Comparison of ENCODE assay signal across 1 cellular context in the genomic region with DNA sequence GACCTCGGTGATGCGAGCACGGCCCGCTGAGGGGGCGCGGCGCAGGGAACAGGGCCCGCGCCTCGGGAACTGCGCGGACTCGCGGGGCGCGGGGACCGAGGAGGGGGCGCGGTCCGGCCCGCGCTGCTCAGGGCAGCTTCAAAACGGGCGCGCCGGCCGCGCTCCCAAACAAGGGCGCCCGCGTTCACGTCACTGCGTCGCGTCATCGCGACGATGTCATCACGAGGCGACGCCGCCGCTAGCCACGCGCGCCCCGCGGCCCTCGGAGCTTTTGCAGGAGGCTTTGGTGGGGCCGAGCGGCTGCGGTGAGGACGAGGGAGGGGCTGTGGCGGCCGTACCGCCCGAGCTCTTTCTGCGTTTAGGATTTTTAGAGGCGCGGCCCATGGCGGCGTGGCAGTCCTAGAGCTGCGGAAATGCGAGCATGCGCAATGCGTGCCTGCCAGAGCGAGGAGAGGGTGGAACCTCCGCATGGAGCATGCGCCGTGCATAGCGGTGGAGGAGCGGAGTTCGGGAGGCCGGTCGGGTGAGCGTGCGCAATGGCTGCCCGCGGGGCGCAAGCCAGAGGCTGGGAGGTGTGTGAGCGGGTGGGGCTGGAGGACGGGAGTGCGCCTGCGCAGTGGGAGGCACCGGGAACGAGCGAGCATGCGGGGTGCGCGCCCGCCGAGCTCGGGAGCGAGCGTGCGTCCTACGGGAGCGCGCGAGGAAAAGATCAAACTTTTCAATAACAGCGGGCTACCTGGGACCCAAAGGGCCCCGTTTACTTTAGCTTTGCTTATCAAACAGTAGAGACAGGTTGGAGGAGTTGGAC.
TF ChIP-seq lines count a peak whose summit lies in the region.

A gene with protein sequence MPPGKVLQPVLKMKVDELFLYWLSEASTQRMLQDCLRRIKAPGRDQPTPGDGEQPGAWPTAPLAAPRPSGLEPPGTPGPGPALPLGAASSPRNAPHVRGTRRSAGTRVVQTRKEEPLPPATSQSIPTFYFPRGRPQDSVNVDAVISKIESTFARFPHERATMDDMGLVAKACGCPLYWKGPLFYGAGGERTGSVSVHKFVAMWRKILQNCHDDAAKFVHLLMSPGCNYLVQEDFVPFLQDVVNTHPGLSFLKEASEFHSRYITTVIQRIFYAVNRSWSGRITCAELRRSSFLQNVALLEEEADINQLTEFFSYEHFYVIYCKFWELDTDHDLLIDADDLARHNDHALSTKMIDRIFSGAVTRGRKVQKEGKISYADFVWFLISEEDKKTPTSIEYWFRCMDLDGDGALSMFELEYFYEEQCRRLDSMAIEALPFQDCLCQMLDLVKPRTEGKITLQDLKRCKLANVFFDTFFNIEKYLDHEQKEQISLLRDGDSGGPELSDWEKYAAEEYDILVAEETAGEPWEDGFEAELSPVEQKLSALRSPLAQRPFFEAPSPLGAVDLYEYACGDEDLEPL (minus strand): TSS at position 140 of the 808 bp plus-strand sequence. CDS start 216 bp downstream, outside the sequence.

TF ChIP-seq in HepG2, 621 proteins besides CTCF, POLR2A, EP300 and RAD21 (continued from another document and continues in another):
- TF ChIP-seq, protein P1, sequence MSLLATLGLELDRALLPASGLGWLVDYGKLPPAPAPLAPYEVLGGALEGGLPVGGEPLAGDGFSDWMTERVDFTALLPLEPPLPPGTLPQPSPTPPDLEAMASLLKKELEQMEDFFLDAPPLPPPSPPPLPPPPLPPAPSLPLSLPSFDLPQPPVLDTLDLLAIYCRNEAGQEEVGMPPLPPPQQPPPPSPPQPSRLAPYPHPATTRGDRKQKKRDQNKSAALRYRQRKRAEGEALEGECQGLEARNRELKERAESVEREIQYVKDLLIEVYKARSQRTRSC (CRISPR knock-in tag; IDR thresholded peaks at IDR 0.05; ENCODE audit: low read depth): no peak
- no peak for TF ChIP-seq ZNF431 (CRISPR knock-in tag; IDR thresholded peaks at IDR 0.05; ENCODE audit: borderline replicate concordance, low read depth)
- peak; percentile 78 for TF ChIP-seq YY1 (IDR thresholded peaks at IDR 0.05; ENCODE audit: insufficient read depth, insufficient replicate concordance, low read depth, low read length)
- TF ChIP-seq KLF15 (CRISPR knock-in tag; IDR thresholded peaks at IDR 0.05; ENCODE audit: borderline replicate concordance): peak; percentile 81; the same call in 1 of the 2 replicates
- TF ChIP-seq RBM39 (IDR thresholded peaks at IDR 0.05; ENCODE audit: low read depth, low read length, poor library complexity, severe bottlenecking): no peak
- no peak for TF ChIP-seq NFE2 (CRISPR knock-in tag; IDR thresholded peaks at IDR 0.05)
- TF ChIP-seq CBX5 (CRISPR knock-in tag; IDR thresholded peaks at IDR 0.05; ENCODE audit: borderline replicate concordance): peak; percentile 53; the same call in 1 of the 2 replicates
- TF ChIP-seq, protein P2, sequence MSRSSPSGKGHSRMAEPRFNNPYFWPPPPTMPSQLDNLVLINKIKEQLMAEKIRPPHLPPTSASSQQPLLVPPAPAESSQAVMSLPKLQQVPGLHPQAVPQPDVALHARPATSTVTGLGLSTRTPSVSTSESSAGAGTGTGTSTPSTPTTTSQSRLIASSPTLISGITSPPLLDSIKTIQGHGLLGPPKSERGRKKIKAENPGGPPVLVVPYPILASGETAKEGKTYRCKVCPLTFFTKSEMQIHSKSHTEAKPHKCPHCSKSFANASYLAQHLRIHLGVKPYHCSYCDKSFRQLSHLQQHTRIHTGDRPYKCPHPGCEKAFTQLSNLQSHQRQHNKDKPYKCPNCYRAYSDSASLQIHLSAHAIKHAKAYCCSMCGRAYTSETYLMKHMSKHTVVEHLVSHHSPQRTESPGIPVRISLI (CRISPR knock-in tag; IDR thresholded peaks at IDR 0.05; ENCODE audit: borderline replicate concordance): no peak; the same call in 1 of the 2 replicates
- no peak for TF ChIP-seq ZNF180 (CRISPR knock-in tag; IDR thresholded peaks at IDR 0.05; ENCODE audit: borderline replicate concordance, low read depth)
- TF ChIP-seq FOSL2 (CRISPR knock-in tag; IDR thresholded peaks at IDR 0.05): peak; percentile 71
- TF ChIP-seq IKZF4 (CRISPR knock-in tag; IDR thresholded peaks at IDR 0.05; ENCODE audit: borderline replicate concordance, low read depth, not compliant biosample characterization): peak; percentile 81
- peak; percentile 70; the same call in 1 of the 2 replicates for TF ChIP-seq MAZ (IDR thresholded peaks at IDR 0.05; ENCODE audit: borderline replicate concordance, low read depth, low read length)
- peak; percentile 76 for TF ChIP-seq MAZ (CRISPR knock-in tag; IDR thresholded peaks at IDR 0.05; ENCODE audit: low read depth)
- TF ChIP-seq, protein P3, sequence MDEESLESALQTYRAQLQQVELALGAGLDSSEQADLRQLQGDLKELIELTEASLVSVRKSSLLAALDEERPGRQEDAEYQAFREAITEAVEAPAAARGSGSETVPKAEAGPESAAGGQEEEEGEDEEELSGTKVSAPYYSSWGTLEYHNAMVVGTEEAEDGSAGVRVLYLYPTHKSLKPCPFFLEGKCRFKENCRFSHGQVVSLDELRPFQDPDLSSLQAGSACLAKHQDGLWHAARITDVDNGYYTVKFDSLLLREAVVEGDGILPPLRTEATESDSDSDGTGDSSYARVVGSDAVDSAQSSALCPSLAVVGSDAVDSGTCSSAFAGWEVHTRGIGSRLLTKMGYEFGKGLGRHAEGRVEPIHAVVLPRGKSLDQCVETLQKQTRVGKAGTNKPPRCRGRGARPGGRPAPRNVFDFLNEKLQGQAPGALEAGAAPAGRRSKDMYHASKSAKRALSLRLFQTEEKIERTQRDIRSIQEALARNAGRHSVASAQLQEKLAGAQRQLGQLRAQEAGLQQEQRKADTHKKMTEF (CRISPR knock-in tag; IDR thresholded peaks at IDR 0.05): peak; percentile 95
- no peak; the same call in 1 of the 2 replicates for TF ChIP-seq TBX3 (IDR thresholded peaks at IDR 0.05; ENCODE audit: borderline replicate concordance)
- TF ChIP-seq ZNF432 (CRISPR knock-in tag; IDR thresholded peaks at IDR 0.05; ENCODE audit: borderline replicate concordance): no peak
- peak; percentile 46; the same call in 1 of the 2 replicates for TF ChIP-seq MTA1 (CRISPR knock-in tag; IDR thresholded peaks at IDR 0.05; ENCODE audit: borderline replicate concordance)
- TF ChIP-seq THAP11 (CRISPR knock-in tag; IDR thresholded peaks at IDR 0.05): peak; percentile 93
- TF ChIP-seq, protein P4, sequence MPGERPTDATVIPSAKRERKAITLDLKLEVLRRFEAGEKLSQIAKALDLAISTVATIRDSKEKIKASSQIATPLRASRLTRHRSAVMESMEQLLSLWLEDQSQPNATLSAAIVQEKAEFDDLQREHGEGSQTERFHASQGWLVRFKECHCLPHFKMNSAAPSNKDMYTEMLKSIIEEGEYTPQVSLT (CRISPR knock-in tag; IDR thresholded peaks at IDR 0.05; ENCODE audit: borderline replicate concordance, low read depth): no peak
- TF ChIP-seq HOXA7 (CRISPR knock-in tag; IDR thresholded peaks at IDR 0.05): no peak
- no peak for TF ChIP-seq ZSCAN29 (CRISPR knock-in tag; conservative IDR thresholded peaks at IDR 0.05)
- peak; percentile 58 for TF ChIP-seq MEIS2 (CRISPR knock-in tag; IDR thresholded peaks at IDR 0.05)
- TF ChIP-seq RFXANK (CRISPR knock-in tag; IDR thresholded peaks at IDR 0.05): no peak
- TF ChIP-seq, protein P5, sequence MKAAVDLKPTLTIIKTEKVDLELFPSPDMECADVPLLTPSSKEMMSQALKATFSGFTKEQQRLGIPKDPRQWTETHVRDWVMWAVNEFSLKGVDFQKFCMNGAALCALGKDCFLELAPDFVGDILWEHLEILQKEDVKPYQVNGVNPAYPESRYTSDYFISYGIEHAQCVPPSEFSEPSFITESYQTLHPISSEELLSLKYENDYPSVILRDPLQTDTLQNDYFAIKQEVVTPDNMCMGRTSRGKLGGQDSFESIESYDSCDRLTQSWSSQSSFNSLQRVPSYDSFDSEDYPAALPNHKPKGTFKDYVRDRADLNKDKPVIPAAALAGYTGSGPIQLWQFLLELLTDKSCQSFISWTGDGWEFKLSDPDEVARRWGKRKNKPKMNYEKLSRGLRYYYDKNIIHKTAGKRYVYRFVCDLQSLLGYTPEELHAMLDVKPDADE (CRISPR knock-in tag; IDR thresholded peaks at IDR 0.05): no peak; the same call in 1 of the 2 replicates
- TF ChIP-seq, protein P6, sequence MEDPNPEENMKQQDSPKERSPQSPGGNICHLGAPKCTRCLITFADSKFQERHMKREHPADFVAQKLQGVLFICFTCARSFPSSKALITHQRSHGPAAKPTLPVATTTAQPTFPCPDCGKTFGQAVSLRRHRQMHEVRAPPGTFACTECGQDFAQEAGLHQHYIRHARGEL (CRISPR knock-in tag; IDR thresholded peaks at IDR 0.05): no peak
- no peak for TF ChIP-seq FOXK2 (IDR thresholded peaks at IDR 0.05)
- no peak for TF ChIP-seq MZF1 (CRISPR knock-in tag; IDR thresholded peaks at IDR 0.05; ENCODE audit: borderline replicate concordance)
- 0 out of 2 replicates have a peak, but pooled peaks have one; percentile 57 for TF ChIP-seq DR1 (CRISPR knock-in tag; IDR thresholded peaks at IDR 0.05)
- TF ChIP-seq ZBTB7B (CRISPR knock-in tag; IDR thresholded peaks at IDR 0.05): no peak
- no peak for TF ChIP-seq POLR2AphosphoS2 (IDR thresholded peaks at IDR 0.05; ENCODE audit: low read depth, low read length)
- no peak for TF ChIP-seq RBAK (CRISPR knock-in tag; IDR thresholded peaks at IDR 0.05)
- TF ChIP-seq ZNF274 (CRISPR knock-in tag; IDR thresholded peaks at IDR 0.05): peak; percentile 94
- TF ChIP-seq, protein P7, sequence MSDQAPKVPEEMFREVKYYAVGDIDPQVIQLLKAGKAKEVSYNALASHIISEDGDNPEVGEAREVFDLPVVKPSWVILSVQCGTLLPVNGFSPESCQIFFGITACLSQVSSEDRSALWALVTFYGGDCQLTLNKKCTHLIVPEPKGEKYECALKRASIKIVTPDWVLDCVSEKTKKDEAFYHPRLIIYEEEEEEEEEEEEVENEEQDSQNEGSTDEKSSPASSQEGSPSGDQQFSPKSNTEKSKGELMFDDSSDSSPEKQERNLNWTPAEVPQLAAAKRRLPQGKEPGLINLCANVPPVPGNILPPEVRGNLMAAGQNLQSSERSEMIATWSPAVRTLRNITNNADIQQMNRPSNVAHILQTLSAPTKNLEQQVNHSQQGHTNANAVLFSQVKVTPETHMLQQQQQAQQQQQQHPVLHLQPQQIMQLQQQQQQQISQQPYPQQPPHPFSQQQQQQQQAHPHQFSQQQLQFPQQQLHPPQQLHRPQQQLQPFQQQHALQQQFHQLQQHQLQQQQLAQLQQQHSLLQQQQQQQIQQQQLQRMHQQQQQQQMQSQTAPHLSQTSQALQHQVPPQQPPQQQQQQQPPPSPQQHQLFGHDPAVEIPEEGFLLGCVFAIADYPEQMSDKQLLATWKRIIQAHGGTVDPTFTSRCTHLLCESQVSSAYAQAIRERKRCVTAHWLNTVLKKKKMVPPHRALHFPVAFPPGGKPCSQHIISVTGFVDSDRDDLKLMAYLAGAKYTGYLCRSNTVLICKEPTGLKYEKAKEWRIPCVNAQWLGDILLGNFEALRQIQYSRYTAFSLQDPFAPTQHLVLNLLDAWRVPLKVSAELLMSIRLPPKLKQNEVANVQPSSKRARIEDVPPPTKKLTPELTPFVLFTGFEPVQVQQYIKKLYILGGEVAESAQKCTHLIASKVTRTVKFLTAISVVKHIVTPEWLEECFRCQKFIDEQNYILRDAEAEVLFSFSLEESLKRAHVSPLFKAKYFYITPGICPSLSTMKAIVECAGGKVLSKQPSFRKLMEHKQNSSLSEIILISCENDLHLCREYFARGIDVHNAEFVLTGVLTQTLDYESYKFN (CRISPR knock-in tag; conservative IDR thresholded peaks at IDR 0.05): peak; percentile 59
- TF ChIP-seq NFIC (IDR thresholded peaks at IDR 0.05; ENCODE audit: low read length): no peak
- TF ChIP-seq ZNF260 (CRISPR knock-in tag; IDR thresholded peaks at IDR 0.05; ENCODE audit: borderline replicate concordance, low read depth): no peak
- TF ChIP-seq, protein P8, sequence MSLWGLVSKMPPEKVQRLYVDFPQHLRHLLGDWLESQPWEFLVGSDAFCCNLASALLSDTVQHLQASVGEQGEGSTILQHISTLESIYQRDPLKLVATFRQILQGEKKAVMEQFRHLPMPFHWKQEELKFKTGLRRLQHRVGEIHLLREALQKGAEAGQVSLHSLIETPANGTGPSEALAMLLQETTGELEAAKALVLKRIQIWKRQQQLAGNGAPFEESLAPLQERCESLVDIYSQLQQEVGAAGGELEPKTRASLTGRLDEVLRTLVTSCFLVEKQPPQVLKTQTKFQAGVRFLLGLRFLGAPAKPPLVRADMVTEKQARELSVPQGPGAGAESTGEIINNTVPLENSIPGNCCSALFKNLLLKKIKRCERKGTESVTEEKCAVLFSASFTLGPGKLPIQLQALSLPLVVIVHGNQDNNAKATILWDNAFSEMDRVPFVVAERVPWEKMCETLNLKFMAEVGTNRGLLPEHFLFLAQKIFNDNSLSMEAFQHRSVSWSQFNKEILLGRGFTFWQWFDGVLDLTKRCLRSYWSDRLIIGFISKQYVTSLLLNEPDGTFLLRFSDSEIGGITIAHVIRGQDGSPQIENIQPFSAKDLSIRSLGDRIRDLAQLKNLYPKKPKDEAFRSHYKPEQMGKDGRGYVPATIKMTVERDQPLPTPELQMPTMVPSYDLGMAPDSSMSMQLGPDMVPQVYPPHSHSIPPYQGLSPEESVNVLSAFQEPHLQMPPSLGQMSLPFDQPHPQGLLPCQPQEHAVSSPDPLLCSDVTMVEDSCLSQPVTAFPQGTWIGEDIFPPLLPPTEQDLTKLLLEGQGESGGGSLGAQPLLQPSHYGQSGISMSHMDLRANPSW (CRISPR knock-in tag; IDR thresholded peaks at IDR 0.05; ENCODE audit: borderline replicate concordance): peak; percentile 61; the same call in 1 of the 2 replicates
- peak; percentile 73 for TF ChIP-seq NKX3-1 (CRISPR knock-in tag; IDR thresholded peaks at IDR 0.05)
- no peak for TF ChIP-seq PHF21A (CRISPR knock-in tag; IDR thresholded peaks at IDR 0.05)
- TF ChIP-seq ZNF781 (CRISPR knock-in tag; IDR thresholded peaks at IDR 0.05; ENCODE audit: borderline replicate concordance, not compliant biosample characterization): peak; percentile 43
- TF ChIP-seq BCL6 (CRISPR knock-in tag; IDR thresholded peaks at IDR 0.05): no peak
- TF ChIP-seq, protein P9, sequence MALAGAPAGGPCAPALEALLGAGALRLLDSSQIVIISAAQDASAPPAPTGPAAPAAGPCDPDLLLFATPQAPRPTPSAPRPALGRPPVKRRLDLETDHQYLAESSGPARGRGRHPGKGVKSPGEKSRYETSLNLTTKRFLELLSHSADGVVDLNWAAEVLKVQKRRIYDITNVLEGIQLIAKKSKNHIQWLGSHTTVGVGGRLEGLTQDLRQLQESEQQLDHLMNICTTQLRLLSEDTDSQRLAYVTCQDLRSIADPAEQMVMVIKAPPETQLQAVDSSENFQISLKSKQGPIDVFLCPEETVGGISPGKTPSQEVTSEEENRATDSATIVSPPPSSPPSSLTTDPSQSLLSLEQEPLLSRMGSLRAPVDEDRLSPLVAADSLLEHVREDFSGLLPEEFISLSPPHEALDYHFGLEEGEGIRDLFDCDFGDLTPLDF (CRISPR knock-in tag; IDR thresholded peaks at IDR 0.05): peak; percentile 89
- 0 out of 2 replicates have a peak, but pooled peaks have one; percentile 23 for TF ChIP-seq PPARG (CRISPR knock-in tag; conservative IDR thresholded peaks at IDR 0.05)
- TF ChIP-seq KDM6A (CRISPR knock-in tag; IDR thresholded peaks at IDR 0.05; ENCODE audit: low read depth): no peak
- TF ChIP-seq, protein P10, sequence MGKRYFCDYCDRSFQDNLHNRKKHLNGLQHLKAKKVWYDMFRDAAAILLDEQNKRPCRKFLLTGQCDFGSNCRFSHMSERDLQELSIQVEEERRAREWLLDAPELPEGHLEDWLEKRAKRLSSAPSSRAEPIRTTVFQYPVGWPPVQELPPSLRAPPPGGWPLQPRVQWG (CRISPR knock-in tag; IDR thresholded peaks at IDR 0.05; ENCODE audit: borderline replicate concordance, low read depth): no peak
- peak; percentile 68 for TF ChIP-seq HNRNPK (IDR thresholded peaks at IDR 0.05; ENCODE audit: low read depth, low read length, poor library complexity, severe bottlenecking)
- no peak for TF ChIP-seq PCBP1 (IDR thresholded peaks at IDR 0.05; ENCODE audit: borderline replicate concordance, low read depth, low read length)
